In genomic region chr17:27760069-27760885, GRCh38 we compare ENCODE assay signal across 8 cellular contexts. TPM values are rescaled to one million over a fixed set of nuclear protein-coding genes. Genes with fewer than 3 reads are reported as not detected.
DNase-seq lines count a peak whose midpoint lies in the region; ATAC-seq and TF ChIP-seq lines count a peak whose summit lies in the region.

No MANE protein-coding gene starts in this region.

- H3K36me3 ChIP-seq in GM23338 (ENCODE audit: insufficient read depth) (no peaks in the 10 kb centered on the region), OCI-LY3 (replicated peaks; ENCODE audit: low read depth, low read length) (no peaks in the 10 kb centered on the region), thoracic aorta (no peaks in the 10 kb centered on the region)

- H4K20me1 ChIP-seq in GM23338 (replicated peaks; ENCODE audit: insufficient read depth), result no peaks in the 10 kb centered on the region
- H4K20me1 ChIP-seq in OCI-LY3 (ENCODE audit: insufficient read depth, low read length), result no peaks in the 10 kb centered on the region

- H3K4me2 ChIP-seq in GM23338 (no peak overlapping the region), OCI-LY3 (ENCODE audit: low read length) (peak overlapping the region; percentile 10)

- H3K27ac ChIP-seq in GM23338 (ENCODE audit: low read depth) (no peak overlapping the region), OCI-LY3 (ENCODE audit: low read length) (no peak overlapping the region), thoracic aorta (no peak overlapping the region)

- no peaks in the 10 kb centered on the region for H3K79me2 ChIP-seq in GM23338 (replicated peaks; ENCODE audit: insufficient read depth)
- no peaks in the 10 kb centered on the region for H3K79me2 ChIP-seq in OCI-LY3 (ENCODE audit: low read length)

- no peak overlapping the region for H3K27ac Mint-ChIP-seq in GM23338
- H3K27ac Mint-ChIP-seq in activated T-cell treated with anti-CD3 and anti-CD28 coated beads, Interleukin-2, amount 50 U/mL, for 72 hours, result no peak overlapping the region

- H3K9ac ChIP-seq in OCI-LY3 (ENCODE audit: low read length), result no peak overlapping the region

- no peak overlapping the region for H3K4me3 Mint-ChIP-seq in GM23338
- no peak overlapping the region for H3K4me3 Mint-ChIP-seq in activated T-cell treated with anti-CD3 and anti-CD28 coated beads, Interleukin-2, amount 50 U/mL, for 72 hours

- H3K27me3 Mint-ChIP-seq in GM23338 (ENCODE audit: insufficient read depth, low read depth, poor library complexity), result peaks cover 6% of the 10 kb centered on the region
- peaks cover 6% of the 10 kb centered on the region for H3K27me3 Mint-ChIP-seq in activated T-cell treated with anti-CD3 and anti-CD28 coated beads, Interleukin-2, amount 50 U/mL, for 72 hours (ENCODE audit: low read depth)

- H3K4me1 ChIP-seq in GM23338 (ENCODE audit: insufficient read depth) (no peaks in the 10 kb centered on the region), OCI-LY3 (ENCODE audit: low read length) (no peaks in the 10 kb centered on the region), thoracic aorta (ENCODE audit: control insufficient read depth in 1 of 2, low read depth in 2 of 2) (no peaks in the 10 kb centered on the region)

- no peaks in the 10 kb centered on the region for H3F3A ChIP-seq in GM23338 (replicated peaks; ENCODE audit: low read depth)

- peak; percentile 91 for ATAC-seq in GM23338
- ATAC-seq in activated T-cell treated with anti-CD3 and anti-CD28 coated beads, Interleukin-2, amount 50 U/mL, for 72 hours (replicated peaks in 1 of 2), result peak; percentile 53 to 62
- ATAC-seq in omental fat pad (ENCODE audit: low FRiP score), result no peak
- no peak for ATAC-seq in thoracic aorta (ENCODE audit: insufficient number of reproducible peaks, low FRiP score, low read depth)
- ATAC-seq in GM19463 (IDR thresholded peaks at IDR 0.05; ENCODE audit: unreplicated experiment), result no peak

- no peaks in the 10 kb centered on the region for H3K9me3 Mint-ChIP-seq in GM23338
- no peaks in the 10 kb centered on the region for H3K9me3 Mint-ChIP-seq in activated T-cell treated with anti-CD3 and anti-CD28 coated beads, Interleukin-2, amount 50 U/mL, for 72 hours

- DNase-seq in Ammon's horn (ENCODE audit: low spot score) (peak; percentile 42), GM23338 (ENCODE audit: low spot score) (peak; percentile 84), fibroblast of the aortic adventitia (ENCODE audit: low read depth) (peak; percentile 42), omental fat pad (ENCODE audit: low spot score) (peak; percentile 62), thoracic aorta (ENCODE audit: low spot score) (peak; percentile 22)
- peak; percentile 63 to 74 for DNase-seq in activated T-cell treated with anti-CD3 and anti-CD28 coated beads, Interleukin-2, amount 50 U/mL, for 72 hours

- TF ChIP-seq CTCF in GM23338 (conservative IDR thresholded peaks at IDR 0.05; ENCODE audit: low read depth in 2 of 2) (peak; percentile 82 to 98), OCI-LY3 (IDR thresholded peaks at IDR 0.05; ENCODE audit: low read depth, low read length) (peak; percentile 90), fibroblast of the aortic adventitia (IDR thresholded peaks at IDR 0.05; ENCODE audit: insufficient read depth, low read length) (peak; percentile 83), omental fat pad (IDR thresholded peaks at IDR 0.05) (peak in 2 of 3 donors; percentile 45 to 75), thoracic aorta (IDR thresholded peaks at IDR 0.05) (peak; percentile 90)

- H3K36me3 Mint-ChIP-seq in GM23338 (ENCODE audit: low read depth), result no peaks in the 10 kb centered on the region
- H3K36me3 Mint-ChIP-seq in activated T-cell treated with anti-CD3 and anti-CD28 coated beads, Interleukin-2, amount 50 U/mL, for 72 hours (ENCODE audit: insufficient read depth in 2 of 2), result no peaks in the 10 kb centered on the region

- no peak overlapping the region for H2AFZ ChIP-seq in GM23338
- no peak overlapping the region for H2AFZ ChIP-seq in OCI-LY3 (ENCODE audit: low read depth, low read length)

- H3K9me3 ChIP-seq in OCI-LY3 (ENCODE audit: insufficient read depth, low read length) (no peaks in the 10 kb centered on the region), thoracic aorta (no peaks in the 10 kb centered on the region)

- no peaks in the 10 kb centered on the region for H3K9me2 ChIP-seq in GM23338 (ENCODE audit: insufficient read depth)

- H3K27me3 ChIP-seq in GM23338 (ENCODE audit: insufficient read depth) (no peaks in the 10 kb centered on the region), OCI-LY3 (ENCODE audit: low read depth, low read length) (no peaks in the 10 kb centered on the region), thoracic aorta (replicated peaks; ENCODE audit: insufficient read depth) (no peaks in the 10 kb centered on the region)

- H3K4me3 ChIP-seq in GM23338 (no peak overlapping the region), OCI-LY3 (ENCODE audit: low read length) (no peak overlapping the region), fibroblast of the aortic adventitia (ENCODE audit: low read depth, low read length) (no peak overlapping the region), thoracic aorta (no peak overlapping the region)

- no peaks in the 10 kb centered on the region for H3K4me1 Mint-ChIP-seq in GM23338
- H3K4me1 Mint-ChIP-seq in activated T-cell treated with anti-CD3 and anti-CD28 coated beads, Interleukin-2, amount 50 U/mL, for 72 hours (ENCODE audit: low read depth), result no peaks in the 10 kb centered on the region

TF ChIP-seq in GM23338, 12 proteins besides CTCF, POLR2A, EP300 and RAD21:
- no peak for TF ChIP-seq EZH2phosphoT487 (IDR thresholded peaks at IDR 0.05; ENCODE audit: unreplicated experiment)
- TF ChIP-seq, protein P1, sequence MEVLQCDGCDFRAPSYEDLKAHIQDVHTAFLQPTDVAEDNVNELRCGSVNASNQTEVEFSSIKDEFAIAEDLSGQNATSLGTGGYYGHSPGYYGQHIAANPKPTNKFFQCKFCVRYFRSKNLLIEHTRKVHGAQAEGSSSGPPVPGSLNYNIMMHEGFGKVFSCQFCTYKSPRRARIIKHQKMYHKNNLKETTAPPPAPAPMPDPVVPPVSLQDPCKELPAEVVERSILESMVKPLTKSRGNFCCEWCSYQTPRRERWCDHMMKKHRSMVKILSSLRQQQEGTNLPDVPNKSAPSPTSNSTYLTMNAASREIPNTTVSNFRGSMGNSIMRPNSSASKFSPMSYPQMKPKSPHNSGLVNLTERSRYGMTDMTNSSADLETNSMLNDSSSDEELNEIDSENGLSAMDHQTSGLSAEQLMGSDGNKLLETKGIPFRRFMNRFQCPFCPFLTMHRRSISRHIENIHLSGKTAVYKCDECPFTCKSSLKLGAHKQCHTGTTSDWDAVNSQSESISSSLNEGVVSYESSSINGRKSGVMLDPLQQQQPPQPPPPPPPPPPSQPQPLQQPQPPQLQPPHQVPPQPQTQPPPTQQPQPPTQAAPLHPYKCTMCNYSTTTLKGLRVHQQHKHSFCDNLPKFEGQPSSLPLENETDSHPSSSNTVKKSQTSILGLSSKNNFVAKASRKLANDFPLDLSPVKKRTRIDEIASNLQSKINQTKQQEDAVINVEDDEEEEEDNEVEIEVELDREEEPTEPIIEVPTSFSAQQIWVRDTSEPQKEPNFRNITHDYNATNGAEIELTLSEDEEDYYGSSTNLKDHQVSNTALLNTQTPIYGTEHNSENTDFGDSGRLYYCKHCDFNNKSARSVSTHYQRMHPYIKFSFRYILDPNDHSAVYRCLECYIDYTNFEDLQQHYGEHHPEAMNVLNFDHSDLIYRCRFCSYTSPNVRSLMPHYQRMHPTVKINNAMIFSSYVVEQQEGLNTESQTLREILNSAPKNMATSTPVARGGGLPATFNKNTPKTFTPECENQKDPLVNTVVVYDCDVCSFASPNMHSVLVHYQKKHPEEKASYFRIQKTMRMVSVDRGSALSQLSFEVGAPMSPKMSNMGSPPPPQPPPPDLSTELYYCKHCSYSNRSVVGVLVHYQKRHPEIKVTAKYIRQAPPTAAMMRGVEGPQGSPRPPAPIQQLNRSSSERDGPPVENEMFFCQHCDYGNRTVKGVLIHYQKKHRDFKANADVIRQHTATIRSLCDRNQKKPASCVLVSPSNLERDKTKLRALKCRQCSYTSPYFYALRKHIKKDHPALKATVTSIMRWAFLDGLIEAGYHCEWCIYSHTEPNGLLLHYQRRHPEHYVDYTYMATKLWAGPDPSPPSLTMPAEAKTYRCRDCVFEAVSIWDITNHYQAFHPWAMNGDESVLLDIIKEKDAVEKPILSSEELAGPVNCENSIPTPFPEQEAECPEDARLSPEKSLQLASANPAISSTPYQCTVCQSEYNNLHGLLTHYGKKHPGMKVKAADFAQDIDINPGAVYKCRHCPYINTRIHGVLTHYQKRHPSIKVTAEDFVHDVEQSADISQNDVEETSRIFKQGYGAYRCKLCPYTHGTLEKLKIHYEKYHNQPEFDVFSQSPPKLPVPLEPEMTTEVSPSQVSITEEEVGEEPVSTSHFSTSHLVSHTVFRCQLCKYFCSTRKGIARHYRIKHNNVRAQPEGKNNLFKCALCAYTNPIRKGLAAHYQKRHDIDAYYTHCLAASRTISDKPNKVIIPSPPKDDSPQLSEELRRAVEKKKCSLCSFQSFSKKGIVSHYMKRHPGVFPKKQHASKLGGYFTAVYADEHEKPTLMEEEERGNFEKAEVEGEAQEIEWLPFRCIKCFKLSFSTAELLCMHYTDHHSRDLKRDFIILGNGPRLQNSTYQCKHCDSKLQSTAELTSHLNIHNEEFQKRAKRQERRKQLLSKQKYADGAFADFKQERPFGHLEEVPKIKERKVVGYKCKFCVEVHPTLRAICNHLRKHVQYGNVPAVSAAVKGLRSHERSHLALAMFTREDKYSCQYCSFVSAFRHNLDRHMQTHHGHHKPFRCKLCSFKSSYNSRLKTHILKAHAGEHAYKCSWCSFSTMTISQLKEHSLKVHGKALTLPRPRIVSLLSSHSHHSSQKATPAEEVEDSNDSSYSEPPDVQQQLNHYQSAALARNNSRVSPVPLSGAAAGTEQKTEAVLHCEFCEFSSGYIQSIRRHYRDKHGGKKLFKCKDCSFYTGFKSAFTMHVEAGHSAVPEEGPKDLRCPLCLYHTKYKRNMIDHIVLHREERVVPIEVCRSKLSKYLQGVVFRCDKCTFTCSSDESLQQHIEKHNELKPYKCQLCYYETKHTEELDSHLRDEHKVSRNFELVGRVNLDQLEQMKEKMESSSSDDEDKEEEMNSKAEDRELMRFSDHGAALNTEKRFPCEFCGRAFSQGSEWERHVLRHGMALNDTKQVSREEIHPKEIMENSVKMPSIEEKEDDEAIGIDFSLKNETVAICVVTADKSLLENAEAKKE (CRISPR knock-in tag; IDR thresholded peaks at IDR 0.05), result peak; percentile 95

RNA-seq across cellular contexts. Expression of gene NOS2, which starts 40.1 kb away (rescaled TPM):
- total RNA-seq in GM23338 (2014; rRNA removed; shearing (Covaris generic)), result 1.8 and 2.7 TPM in 2 replicates
- polyA plus RNA-seq in GM23338 (2016; fragmentation: Nextera tagmentation; extraction: Ambion mirVana), result 0.44 and 0.57 TPM in 2 replicates
- total RNA-seq in activated T-cell treated with anti-CD3 and anti-CD28 coated beads, Interleukin-2, amount 50 U/mL, for 72 hours, result under 1 TPM; 0.05 to 0.14 TPM
- total RNA-seq in fibroblast of the aortic adventitia (ENCODE audit: low replicate concordance), result 0.16 TPM in 1 of 2 replicates, not detected in the other
- under 1 TPM in 2 of 4 donors, not detected in 2; 0.12 to 0.19 TPM for total RNA-seq in omental fat pad
- not detected for total RNA-seq in thoracic aorta

Comparison
In these comparisons a context has a peak if more than half of its experiments do, and no peak if none do; other contexts are left out.
1. DNase-seq: peak in every context shown above with its lines; median percentile 84 in GM23338; 68 in activated T-cell treated with anti-CD3 and anti-CD28 coated beads, Interleukin-2, amount 50 U/mL, for 72 hours; 62 in omental fat pad; 42 in Ammon's horn; 42 in fibroblast of the aortic adventitia; 22 in thoracic aorta.
2. ATAC-seq: peak in GM23338 (single experiment) and activated T-cell treated with anti-CD3 and anti-CD28 coated beads, Interleukin-2, amount 50 U/mL, for 72 hours (2 of 2); none in omental fat pad (single experiment), thoracic aorta (single experiment) and GM19463 (single experiment).
3. Peak in every context shown above with its lines, with median percentiles within 50 percentile points of each other: CTCF ChIP-seq.